In genomic region chr7:66859794-66860645, GRCh38 we compare ENCODE assay signal across 11 cellular contexts.
DNase-seq lines count a peak whose midpoint lies in the region; ATAC-seq lines count a peak whose summit lies in the region.
"Had no signal": no experiment of that assay in that cellular context is flagged by ENCODE, and none has a peak within 500 bp of the region (broad histone marks: within the 10 kb centered on the region; RNA-seq: fewer than 3 reads in every experiment).

No MANE protein-coding gene starts in this region.

- peak; percentile 44 for DNase-seq in activated naive CD4-positive, alpha-beta T cell treated with Interleukin-2 at 50 U/mL for 16 hours
- DNase-seq in activated naive CD4-positive, alpha-beta T cell (lab: John Stamatoyannopoulos, UW) = no peak
- peak; percentile 57 to 59 for DNase-seq in activated T-cell treated with anti-CD3 and anti-CD28 coated beads, Interleukin-2, amount 50 U/mL, for 72 hours
- DNase-seq in iPS-NIHi11 (ENCODE audit: low spot score) = peak; percentile 28
- DNase-seq in stimulated activated naive CD8-positive, alpha-beta T cell treated with anti-CD3 and anti-CD28 coated beads, Interleukin-15, Interleukin-2, amounts not matched to agents 100 U/mL and 50 U/mL, for 24 hours = peak; percentile 39
- no peak for DNase-seq in NCI-H146 treated with DMSO at 0.1 percent for 48 hours (lab: John Stamatoyannopoulos, UW; ENCODE audit: unreplicated experiment)
- DNase-seq in SK-N-DZ (ENCODE audit: low spot score) = no peak
- DNase-seq: GOT3, mucosa of descending colon had no signal

- H3K27me3 Mint-ChIP-seq in activated T-cell treated with anti-CD3 and anti-CD28 coated beads, Interleukin-2, amount 50 U/mL, for 72 hours (ENCODE audit: low read depth) = no peaks in the 10 kb centered on the region

- H3K36me3 Mint-ChIP-seq in activated T-cell treated with anti-CD3 and anti-CD28 coated beads, Interleukin-2, amount 50 U/mL, for 72 hours (ENCODE audit: insufficient read depth in 2 of 2) = peaks cover 4 to 5% of the 10 kb centered on the region in 2 donors

- H3K27ac Mint-ChIP-seq in activated T-cell treated with anti-CD3 and anti-CD28 coated beads, Interleukin-2, amount 50 U/mL, for 72 hours = peak overlapping the region; percentile 96

- peak overlapping the region; percentile 81 to 85 for H3K4me3 Mint-ChIP-seq in activated T-cell treated with anti-CD3 and anti-CD28 coated beads, Interleukin-2, amount 50 U/mL, for 72 hours

- peak; percentile 98 to 99 for ATAC-seq in activated T-cell treated with anti-CD3 and anti-CD28 coated beads, Interleukin-2, amount 50 U/mL, for 72 hours (replicated peaks in 1 of 2)
- ATAC-seq in stimulated activated naive CD8-positive, alpha-beta T cell treated with anti-CD3 and anti-CD28 coated beads, Interleukin-15, Interleukin-2, amounts not matched to agents 100 U/mL and 50 U/mL, for 24 hours = peak; percentile 99
- no peak for ATAC-seq in HG03521 (IDR thresholded peaks at IDR 0.05; ENCODE audit: unreplicated experiment)
- ATAC-seq: GM12878, mucosa of descending colon had no signal

- H3K4me1 Mint-ChIP-seq in activated T-cell treated with anti-CD3 and anti-CD28 coated beads, Interleukin-2, amount 50 U/mL, for 72 hours (ENCODE audit: low read depth) = peaks cover 36% of the 10 kb centered on the region

- no peaks in the 10 kb centered on the region for H3K9me3 Mint-ChIP-seq in activated T-cell treated with anti-CD3 and anti-CD28 coated beads, Interleukin-2, amount 50 U/mL, for 72 hours

Comparison
In these comparisons a context has a peak if more than half of its experiments do, and no peak if none do; other contexts are left out.
1. DNase-seq: peak in activated naive CD4-positive, alpha-beta T cell treated with Interleukin-2 at 50 U/mL for 16 hours (single experiment), activated T-cell treated with anti-CD3 and anti-CD28 coated beads, Interleukin-2, amount 50 U/mL, for 72 hours (2 of 2), iPS-NIHi11 (single experiment) and stimulated activated naive CD8-positive, alpha-beta T cell treated with anti-CD3 and anti-CD28 coated beads, Interleukin-15, Interleukin-2, amounts not matched to agents 100 U/mL and 50 U/mL, for 24 hours (single experiment); none in activated naive CD4-positive, alpha-beta T cell (0 of 4), NCI-H146 treated with DMSO at 0.1 percent for 48 hours (single experiment) and SK-N-DZ (single experiment).